27 cellular contexts compared by ENCODE assay signal in the genomic region with DNA sequence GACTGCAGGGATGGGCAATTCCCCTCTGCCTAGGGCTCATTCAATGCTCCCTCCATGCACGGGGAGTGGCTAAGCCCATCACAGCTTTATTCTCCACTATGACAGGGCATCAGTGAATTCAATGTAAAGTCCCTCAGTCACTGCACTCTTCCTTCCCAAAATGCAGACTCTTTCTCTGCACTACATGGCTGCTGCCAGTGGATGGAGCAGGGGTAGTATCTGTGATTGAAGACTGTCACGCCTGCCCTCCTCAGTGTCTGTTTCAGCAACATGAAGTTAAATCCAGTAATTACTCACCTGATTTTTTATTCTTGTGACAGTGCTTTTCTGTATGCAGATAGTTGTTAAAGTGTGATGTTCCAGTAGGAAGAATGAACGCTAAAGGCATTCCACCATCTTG.
A peak's percentile ranks its signal among the peaks of the same experiment; 100 is the strongest.
DNase-seq lines count a peak whose midpoint lies in the region; TF ChIP-seq lines count a peak whose summit lies in the region.
"Had no signal": no experiment of that assay in that cellular context is flagged by ENCODE, and none has a peak within 500 bp of the region (broad histone marks: within the 10 kb centered on the region; RNA-seq: fewer than 3 reads in every experiment).

No MANE protein-coding gene starts in this region.

- no peak overlapping the region for H2AFZ ChIP-seq in H9 (ENCODE audit: low read length)

- no CpG with 5 or more reads among the region's 3 CpGs for WGBS in H9 (ENCODE audit: extremely low coverage, insufficient read length, low lambda C conversion rate)

- no peak overlapping the region for H3K27ac Mint-ChIP-seq in H9
- no peak overlapping the region for H3K27ac Mint-ChIP-seq in glutamatergic neuron (ENCODE audit: unreplicated experiment)
- H3K27ac Mint-ChIP-seq: activated CD8-positive, alpha-beta T cell treated with anti-CD3 and anti-CD28 coated beads for 36 hours; activated naive CD8-positive, alpha-beta T cell treated with anti-CD3 and anti-CD28 coated beads for 36 hours; activated T-helper 2 cell treated with anti-CD3 and anti-CD28 coated beads, Interferon-gamma antibody, Interleukin-2, Interleukin-4, amounts not matched to agents 10 μg/mL and 5 μg/mL and 100 μg/mL, durations not matched to agents 14 hours and 24 hours and 36 hours; CD4-positive, alpha-beta memory T cell; natural killer cell treated with Interleukin-12 subunit alpha and Interleukin-12 subunit beta and Interleukin-15 and Interleukin-18, amount 100 ng/mL, for 72 hours; stimulated activated naive CD8-positive, alpha-beta T cell treated with anti-CD3 and anti-CD28 coated beads, Interleukin-15, amount 100 ng/mL, for 72 hours had no signal

- no peak overlapping the region for H3K4me2 ChIP-seq in H9 (ENCODE audit: insufficient read depth, insufficient read length, low read length)

- no peaks in the 10 kb centered on the region for H3K23me2 ChIP-seq in H9 (ENCODE audit: insufficient read length, low read depth, low read length, poor library complexity, severe bottlenecking)

- H3K9ac ChIP-seq in H9 (ENCODE audit: extremely low read depth, insufficient read length, low read length), result no peak overlapping the region

- no peak overlapping the region for H4K5ac ChIP-seq in H9 (ENCODE audit: insufficient read length, low read depth, low read length)

- H2BK20ac ChIP-seq in H9 (ENCODE audit: low read depth, low read length, poor library complexity, severe bottlenecking), result no peak overlapping the region

- no peak overlapping the region for H3K56ac ChIP-seq in H9 (ENCODE audit: insufficient read length, low read depth, low read length)

- H3K9me3 Mint-ChIP-seq in H9, result peaks cover 2 to 6% of the 10 kb centered on the region in 2 experiments; a peak in 3 of 5 replicates
- peaks cover 2% of the 10 kb centered on the region for H3K9me3 Mint-ChIP-seq in glutamatergic neuron (ENCODE audit: unreplicated experiment)

- no peaks in the 10 kb centered on the region for H3K79me2 ChIP-seq in H9 (ENCODE audit: insufficient read depth, low read length)

- H3K9me3 ChIP-seq in H9 (ENCODE audit: control insufficient read depth, low read depth, low read length), result no peaks in the 10 kb centered on the region
- H3K9me3 ChIP-seq: gastrocnemius medialis, thyroid gland had no signal

- in situ Hi-C loops in SK-MEL-5 (cut with HindIII; ENCODE audit: low pct_unique_long_range_greater_than_20kb, low sequenced_read_pairs), result no loop called here

- no peak overlapping the region for H3K27ac ChIP-seq in H9 (ENCODE audit: insufficient read length, low read depth, low read length)
- H3K27ac ChIP-seq: gastrocnemius medialis, thyroid gland had no signal

- H4K20me1 ChIP-seq in H9 (ENCODE audit: control insufficient read depth, insufficient read depth, insufficient read length), result no peaks in the 10 kb centered on the region

- H3K27me3 ChIP-seq in H9 (ENCODE audit: insufficient read depth, low read length), result no peaks in the 10 kb centered on the region
- H3K27me3 ChIP-seq: gastrocnemius medialis, thyroid gland had no signal

- no peak overlapping the region for H2BK15ac ChIP-seq in H9 (ENCODE audit: low read depth, low read length)

- no peak overlapping the region for H2BK12ac ChIP-seq in H9 (ENCODE audit: insufficient read length, low read depth, low read length)

- no peak overlapping the region for H2BK120ac ChIP-seq in H9 (ENCODE audit: low read depth, low read length, poor library complexity, severe bottlenecking)

- H3K4me1 Mint-ChIP-seq in H9 (no peaks in the 10 kb centered on the region), glutamatergic neuron (ENCODE audit: low read depth, unreplicated experiment) (no peaks in the 10 kb centered on the region)
- H3K4me1 Mint-ChIP-seq: activated naive CD8-positive, alpha-beta T cell treated with anti-CD3 and anti-CD28 coated beads for 36 hours; CD4-positive, alpha-beta memory T cell; stimulated activated naive CD8-positive, alpha-beta T cell treated with anti-CD3 and anti-CD28 coated beads, Interleukin-15, amount 100 ng/mL, for 72 hours had no signal

- DNase-seq in DMS53 (lab: John Stamatoyannopoulos, UW) (peak; percentile 17), DMS53 treated with DMSO at 0.1 percent for 48 hours (lab: John Stamatoyannopoulos, UW; ENCODE audit: unreplicated experiment) (no peak), H9 (peak; percentile 39), SK-MEL-5 (ENCODE audit: low read depth, low spot score) (peak; percentile 35), glutamatergic neuron (peak; percentile 20), DMS 273 treated with DMSO at 0.1 percent for 48 hours (lab: John Stamatoyannopoulos, UW) (no peak), DMS153 (lab: John Stamatoyannopoulos, UW) (no peak), T-helper 9 cell (no peak)
- DNase-seq: 8988T; activated CD4-positive, CD25-positive, alpha-beta regulatory T cell treated with anti-CD3 and anti-CD28 coated beads, Interleukin-2, amount 50 U/mL, for 72 hours; activated CD8-positive, alpha-beta T cell treated with anti-CD3 and anti-CD28 coated beads for 36 hours; activated naive CD8-positive, alpha-beta T cell treated with anti-CD3 and anti-CD28 coated beads for 36 hours; CD4-positive, alpha-beta memory T cell; central memory CD4-positive, alpha-beta T cell; gastrocnemius medialis; hypothalamus; IMR-90; NCI-H1105; NCI-H2029; NCI-H226; NCI-H774; Right ventricle myocardium superior; stimulated activated naive CD8-positive, alpha-beta T cell treated with anti-CD3 and anti-CD28 coated beads, Interleukin-15, amount 100 ng/mL, for 72 hours; SW 1271; thyroid gland had no signal

- H3K4me3 Mint-ChIP-seq in H9, result no peak overlapping the region
- H3K4me3 Mint-ChIP-seq in glutamatergic neuron (ENCODE audit: unreplicated experiment), result no peak overlapping the region
- H3K4me3 Mint-ChIP-seq: activated CD8-positive, alpha-beta T cell treated with anti-CD3 and anti-CD28 coated beads for 36 hours; activated naive CD8-positive, alpha-beta T cell treated with anti-CD3 and anti-CD28 coated beads for 36 hours; CD4-positive, alpha-beta memory T cell; natural killer cell treated with Interleukin-12 subunit alpha and Interleukin-12 subunit beta and Interleukin-15 and Interleukin-18, amount 100 ng/mL, for 72 hours; stimulated activated naive CD8-positive, alpha-beta T cell treated with anti-CD3 and anti-CD28 coated beads, Interleukin-15, amount 100 ng/mL, for 72 hours had no signal

- peaks cover 1% of the 10 kb centered on the region; the same call in 1 of the 2 replicates for H3K27me3 Mint-ChIP-seq in H9 (ENCODE audit: low read depth)
- no peaks in the 10 kb centered on the region for H3K27me3 Mint-ChIP-seq in glutamatergic neuron (ENCODE audit: unreplicated experiment)
- H3K27me3 Mint-ChIP-seq: activated CD8-positive, alpha-beta T cell treated with anti-CD3 and anti-CD28 coated beads for 36 hours; activated naive CD8-positive, alpha-beta T cell treated with anti-CD3 and anti-CD28 coated beads for 36 hours; CD4-positive, alpha-beta memory T cell; natural killer cell treated with Interleukin-12 subunit alpha and Interleukin-12 subunit beta and Interleukin-15 and Interleukin-18, amount 100 ng/mL, for 72 hours; stimulated activated naive CD8-positive, alpha-beta T cell treated with anti-CD3 and anti-CD28 coated beads, Interleukin-15, amount 100 ng/mL, for 72 hours had no signal

- no peak overlapping the region for H2AK5ac ChIP-seq in H9 (ENCODE audit: insufficient read length, low read length)

- H3K36me3 Mint-ChIP-seq in H9 (ENCODE audit: insufficient read depth in 1 of 3, low read depth in 3 of 3) (no peaks in the 10 kb centered on the region), glutamatergic neuron (ENCODE audit: unreplicated experiment) (no peaks in the 10 kb centered on the region)
- H3K36me3 Mint-ChIP-seq: activated naive CD8-positive, alpha-beta T cell treated with anti-CD3 and anti-CD28 coated beads for 36 hours; CD4-positive, alpha-beta memory T cell had no signal

- no peak overlapping the region for H4K8ac ChIP-seq in H9 (replicated peaks; ENCODE audit: insufficient read length, low read depth, low read length)

- no peak overlapping the region for H3K14ac ChIP-seq in H9 (ENCODE audit: insufficient read depth, low read length)

- no peak overlapping the region for H4K91ac ChIP-seq in H9 (ENCODE audit: insufficient read length, low read depth, low read length)

- no peak overlapping the region for H2BK5ac ChIP-seq in H9 (ENCODE audit: insufficient read length, low read length)

- H3T11ph ChIP-seq in H9 (ENCODE audit: low read length), result no peak overlapping the region

- H3K23ac ChIP-seq in H9 (ENCODE audit: insufficient read length, low read depth, low read length), result no peak overlapping the region

- no peak overlapping the region for H3K18ac ChIP-seq in H9 (ENCODE audit: insufficient read length, low read depth, low read length)

- no peak overlapping the region for H3K4ac ChIP-seq in H9 (ENCODE audit: low read depth, low read length)

- no peaks in the 10 kb centered on the region for H3K79me1 ChIP-seq in H9 (ENCODE audit: insufficient read depth, low read depth, low read length, poor library complexity, severe bottlenecking)

- H3K4me1 ChIP-seq in H9 (ENCODE audit: insufficient read depth, low read length), result no peaks in the 10 kb centered on the region
- H3K4me1 ChIP-seq: gastrocnemius medialis, thyroid gland had no signal

- TF ChIP-seq CTCF in H9 (conservative IDR thresholded peaks at IDR 0.05) (peak; percentile 52), glutamatergic neuron (IDR thresholded peaks at IDR 0.05; ENCODE audit: partially characterized antibody, unreplicated experiment) (no peak)

Comparison
In these comparisons a context has a peak if more than half of its experiments do, and no peak if none do; other contexts are left out.
1. DNase-seq: peak in DMS53 (single experiment), H9 (single experiment), SK-MEL-5 (single experiment) and glutamatergic neuron (single experiment); none in DMS53 treated with DMSO at 0.1 percent for 48 hours (single experiment), DMS 273 treated with DMSO at 0.1 percent for 48 hours (single experiment), DMS153 (single experiment) and T-helper 9 cell (single experiment).